In genomic region chr2:196233033-196233807, GRCh38 we compare ENCODE assay signal across 9 cellular contexts.
DNase-seq lines count a peak whose midpoint lies in the region; ATAC-seq and TF ChIP-seq lines count a peak whose summit lies in the region.
"Had no signal": no experiment of that assay in that cellular context is flagged by ENCODE, and none has a peak within 500 bp of the region (broad histone marks: within the 10 kb centered on the region; RNA-seq: fewer than 3 reads in every experiment).

No MANE protein-coding gene starts in this region.

- no peak overlapping the region for H3K4me3 ChIP-seq in WERI-Rb-1 (ENCODE audit: low read depth, low read length)

- ATAC-seq in HG03108 (IDR thresholded peaks at IDR 0.05; ENCODE audit: unreplicated experiment) = peak; percentile 12

- no peaks in the 10 kb centered on the region for H3K9me3 ChIP-seq in WERI-Rb-1 (ENCODE audit: severe bottlenecking)
- H3K9me3 ChIP-seq: Caco-2 had no signal

- no peak for TF ChIP-seq CTCF in WERI-Rb-1 (IDR thresholded peaks at IDR 0.05; ENCODE audit: low read depth, low read length)

- DNase-seq in T-helper 1 cell (no peak), SW480 (ENCODE audit: low spot score) (peak; percentile 65), fibroblast of the conjunctiva (ENCODE audit: low read depth) (peak; percentile 55), smooth muscle cell of the brain vasculature (ENCODE audit: low read depth, low spot score) (peak; percentile 67), WERI-Rb-1 (no peak), NCI-H526 treated with DMSO at 0.1 percent for 48 hours (lab: John Stamatoyannopoulos, UW) (no peak)

- no peaks in the 10 kb centered on the region for H3K36me3 ChIP-seq in WERI-Rb-1

- peaks cover 1% of the 10 kb centered on the region for H3K9me3 Mint-ChIP-seq in T-helper 1 cell treated with Interleukin-12 subunit alpha and Interleukin-12 subunit beta and Interleukin-4 antibody, amounts not matched to agents 30 μg/mL and 1 μg/mL, for 36 hours

- H3K27me3 ChIP-seq in WERI-Rb-1 (ENCODE audit: insufficient read depth, low read depth, severe bottlenecking) = no peaks in the 10 kb centered on the region

- H3K4me3 Mint-ChIP-seq in T-helper 1 cell treated with Interleukin-12 subunit alpha and Interleukin-12 subunit beta and Interleukin-4 antibody, amounts not matched to agents 30 μg/mL and 1 μg/mL, for 36 hours = no peak overlapping the region

- peaks cover 8% of the 10 kb centered on the region for H3K36me3 Mint-ChIP-seq in T-helper 1 cell treated with Interleukin-12 subunit alpha and Interleukin-12 subunit beta and Interleukin-4 antibody, amounts not matched to agents 30 μg/mL and 1 μg/mL, for 36 hours (ENCODE audit: low read depth)

- H3K27ac ChIP-seq in WERI-Rb-1 = no peak overlapping the region

- no peaks in the 10 kb centered on the region for H3K27me3 Mint-ChIP-seq in T-helper 1 cell treated with Interleukin-12 subunit alpha and Interleukin-12 subunit beta and Interleukin-4 antibody, amounts not matched to agents 30 μg/mL and 1 μg/mL, for 36 hours (ENCODE audit: low read depth)

- peak overlapping the region; percentile 86 for H3K27ac Mint-ChIP-seq in T-helper 1 cell treated with Interleukin-12 subunit alpha and Interleukin-12 subunit beta and Interleukin-4 antibody, amounts not matched to agents 30 μg/mL and 1 μg/mL, for 36 hours

- peaks cover 74% of the 10 kb centered on the region for H3K4me1 Mint-ChIP-seq in T-helper 1 cell treated with Interleukin-12 subunit alpha and Interleukin-12 subunit beta and Interleukin-4 antibody, amounts not matched to agents 30 μg/mL and 1 μg/mL, for 36 hours (ENCODE audit: low read depth)

Comparison
In these comparisons a context has a peak if more than half of its experiments do, and no peak if none do; other contexts are left out.
1. DNase-seq: peak in SW480 (single experiment), fibroblast of the conjunctiva (single experiment) and smooth muscle cell of the brain vasculature (single experiment); none in T-helper 1 cell (0 of 5), WERI-Rb-1 (single experiment) and NCI-H526 treated with DMSO at 0.1 percent for 48 hours (single experiment).